11 cellular contexts compared by ENCODE assay signal in the genomic region with DNA sequence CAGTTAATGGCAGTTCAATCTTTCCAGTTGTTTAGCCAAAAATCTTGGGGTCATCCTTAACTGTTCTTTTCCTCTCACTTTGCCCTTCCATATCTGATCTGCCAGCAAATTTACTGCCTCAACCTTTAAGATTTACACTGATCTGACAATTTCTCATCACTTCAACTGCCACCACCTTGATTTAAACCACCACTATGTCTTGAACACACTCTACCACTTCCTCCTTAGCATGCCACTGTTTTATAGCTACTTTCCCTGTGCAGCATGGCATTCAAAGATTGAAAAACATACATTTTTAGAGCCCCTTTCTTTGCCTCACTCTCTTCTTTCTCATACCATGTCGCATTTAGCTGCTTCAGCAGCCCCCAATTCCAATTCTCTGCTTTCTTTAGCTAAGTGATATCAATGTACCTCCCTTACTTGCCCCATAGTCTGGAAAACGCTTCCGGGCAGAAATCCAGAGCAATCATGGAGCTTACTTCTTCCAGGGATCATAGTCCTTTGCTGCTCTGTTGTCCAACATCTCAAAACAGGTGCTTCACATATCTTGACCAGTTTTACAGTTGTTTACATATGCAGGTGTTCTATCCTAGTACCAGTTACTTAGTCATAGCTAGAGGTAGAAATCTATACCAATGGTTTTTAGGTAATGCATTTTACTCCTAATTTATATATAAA. TPM values are rescaled to one million over a fixed set of nuclear protein-coding genes. Genes with fewer than 3 reads are reported as not detected.
A peak's percentile ranks its signal among the peaks of the same experiment; 100 is the strongest.
DNase-seq lines count a peak whose midpoint lies in the region; ATAC-seq and TF ChIP-seq lines count a peak whose summit lies in the region.
"Had no signal": no experiment of that assay in that cellular context is flagged by ENCODE, and none has a peak within 500 bp of the region (broad histone marks: within the 10 kb centered on the region; RNA-seq: fewer than 3 reads in every experiment).

No MANE protein-coding gene starts in this region.

- ATAC-seq in HG02759 (IDR thresholded peaks at IDR 0.05; ENCODE audit: unreplicated experiment) = peak; percentile 27
- no peak for ATAC-seq in stimulated activated memory B cell treated with anti-CD40 and anti-IgM and Interleukin-4, amounts not matched to agents 10 μg/mL and 1 μg/mL and 100 μg/mL, for 72 hours
- ATAC-seq: WTC11 had no signal

- no peak overlapping the region for H3K27ac ChIP-seq in coronary artery
- H3K27ac ChIP-seq: upper lobe of left lung had no signal

- POLR2A ChIA-PET in activated CD4-positive, alpha-beta T cell treated with anti-CD3 and anti-CD28 coated beads, Interleukin-2, amount 10 ng/mL, durations not matched to agents 7 days and 5 days (lab: Charles Lee) = interaction anchor here (0.8 to 1.2 kb wide), 2 partner anchors 12 to 46 kb away, joined by 3 to 12 read pairs; no protein-coding TSS in a partner anchor

- no peaks in the 10 kb centered on the region for H3K27me3 Mint-ChIP-seq in activated CD4-positive, alpha-beta T cell treated with anti-CD3 and anti-CD28 coated beads, Interleukin-2, amount 10 ng/mL, durations not matched to agents 7 days and 5 days
- H3K27me3 Mint-ChIP-seq in T-helper 1 cell treated with Interleukin-12 subunit alpha and Interleukin-12 subunit beta and Interleukin-4 antibody, amounts not matched to agents 30 μg/mL and 1 μg/mL, for 36 hours (ENCODE audit: low read depth) = no peaks in the 10 kb centered on the region
- H3K27me3 Mint-ChIP-seq in stimulated activated memory B cell treated with anti-CD40 and anti-IgM and Interleukin-4, amounts not matched to agents 10 μg/mL and 1 μg/mL and 100 μg/mL, for 72 hours = no peaks in the 10 kb centered on the region

- H3K4me1 Mint-ChIP-seq in activated CD4-positive, alpha-beta T cell treated with anti-CD3 and anti-CD28 coated beads, Interleukin-2, amount 10 ng/mL, durations not matched to agents 7 days and 5 days = peaks cover 63% of the 10 kb centered on the region
- H3K4me1 Mint-ChIP-seq in T-helper 1 cell treated with Interleukin-12 subunit alpha and Interleukin-12 subunit beta and Interleukin-4 antibody, amounts not matched to agents 30 μg/mL and 1 μg/mL, for 36 hours (ENCODE audit: low read depth) = peaks cover 44% of the 10 kb centered on the region
- peaks cover 13% of the 10 kb centered on the region for H3K4me1 Mint-ChIP-seq in stimulated activated memory B cell treated with anti-CD40 and anti-IgM and Interleukin-4, amounts not matched to agents 10 μg/mL and 1 μg/mL and 100 μg/mL, for 72 hours

- peak overlapping the region; percentile 56 for H3K4me3 Mint-ChIP-seq in activated CD4-positive, alpha-beta T cell treated with anti-CD3 and anti-CD28 coated beads, Interleukin-2, amount 10 ng/mL, durations not matched to agents 7 days and 5 days
- H3K4me3 Mint-ChIP-seq in T-helper 1 cell treated with Interleukin-12 subunit alpha and Interleukin-12 subunit beta and Interleukin-4 antibody, amounts not matched to agents 30 μg/mL and 1 μg/mL, for 36 hours = peak overlapping the region; percentile 80
- no peak overlapping the region for H3K4me3 Mint-ChIP-seq in stimulated activated memory B cell treated with anti-CD40 and anti-IgM and Interleukin-4, amounts not matched to agents 10 μg/mL and 1 μg/mL and 100 μg/mL, for 72 hours
- H3K4me3 Mint-ChIP-seq: WTC11 had no signal

- CTCF ChIA-PET in activated CD4-positive, alpha-beta T cell treated with anti-CD3 and anti-CD28 coated beads, Interleukin-2, amount 10 ng/mL, durations not matched to agents 7 days and 5 days (lab: Charles Lee) = interaction anchor here (1.0 to 1.2 kb wide), 3 partner anchors 12 to 16 kb away, joined by 3 to 7 read pairs (median 4); no protein-coding TSS in a partner anchor

- H3K27ac Mint-ChIP-seq in activated CD4-positive, alpha-beta T cell treated with anti-CD3 and anti-CD28 coated beads, Interleukin-2, amount 10 ng/mL, durations not matched to agents 7 days and 5 days = peak overlapping the region; percentile 97
- peak overlapping the region; percentile 97 for H3K27ac Mint-ChIP-seq in T-helper 1 cell treated with Interleukin-12 subunit alpha and Interleukin-12 subunit beta and Interleukin-4 antibody, amounts not matched to agents 30 μg/mL and 1 μg/mL, for 36 hours
- H3K27ac Mint-ChIP-seq in stimulated activated memory B cell treated with anti-CD40 and anti-IgM and Interleukin-4, amounts not matched to agents 10 μg/mL and 1 μg/mL and 100 μg/mL, for 72 hours = peak overlapping the region; percentile 9
- H3K27ac Mint-ChIP-seq: WTC11 had no signal

- H3K4me3 ChIP-seq in coronary artery = no peak overlapping the region
- H3K4me3 ChIP-seq: upper lobe of left lung had no signal

- DNase-seq in activated CD4-positive, alpha-beta T cell treated with anti-CD3 and anti-CD28 coated beads, Interleukin-2, amount 10 ng/mL, durations not matched to agents 7 days and 5 days = peak; percentile 36
- DNase-seq in activated CD4-positive, alpha-beta T cell treated with anti-CD3 and anti-CD28 coated beads, Interleukin-2, amount 50 U/mL, for 48 hours = no peak
- DNase-seq in coronary artery (ENCODE audit: low spot score) (no peak), HCEC 1CT (no peak), EL (no peak)
- DNase-seq: nucleus accumbens, upper lobe of left lung had no signal

- peaks cover 83% of the 10 kb centered on the region for H3K36me3 Mint-ChIP-seq in activated CD4-positive, alpha-beta T cell treated with anti-CD3 and anti-CD28 coated beads, Interleukin-2, amount 10 ng/mL, durations not matched to agents 7 days and 5 days (ENCODE audit: low read depth)
- peaks cover 72% of the 10 kb centered on the region for H3K36me3 Mint-ChIP-seq in T-helper 1 cell treated with Interleukin-12 subunit alpha and Interleukin-12 subunit beta and Interleukin-4 antibody, amounts not matched to agents 30 μg/mL and 1 μg/mL, for 36 hours (ENCODE audit: low read depth)
- H3K36me3 Mint-ChIP-seq in stimulated activated memory B cell treated with anti-CD40 and anti-IgM and Interleukin-4, amounts not matched to agents 10 μg/mL and 1 μg/mL and 100 μg/mL, for 72 hours = peaks cover 18% of the 10 kb centered on the region

- TF ChIP-seq CTCF in coronary artery (IDR thresholded peaks at IDR 0.05) = no peak

- peaks cover 28% of the 10 kb centered on the region for H3K9me3 Mint-ChIP-seq in activated CD4-positive, alpha-beta T cell treated with anti-CD3 and anti-CD28 coated beads, Interleukin-2, amount 10 ng/mL, durations not matched to agents 7 days and 5 days
- H3K9me3 Mint-ChIP-seq in T-helper 1 cell treated with Interleukin-12 subunit alpha and Interleukin-12 subunit beta and Interleukin-4 antibody, amounts not matched to agents 30 μg/mL and 1 μg/mL, for 36 hours = peaks cover 20% of the 10 kb centered on the region
- peaks cover 2% of the 10 kb centered on the region for H3K9me3 Mint-ChIP-seq in stimulated activated memory B cell treated with anti-CD40 and anti-IgM and Interleukin-4, amounts not matched to agents 10 μg/mL and 1 μg/mL and 100 μg/mL, for 72 hours

RNA-seq across cellular contexts. Expression of a gene that starts 10.9 kb away (rescaled TPM):
- total RNA-seq in activated CD4-positive, alpha-beta T cell treated with anti-CD3 and anti-CD28 coated beads, Interleukin-2, amount 10 ng/mL, durations not matched to agents 7 days and 5 days = 10 to 100 TPM; 39.0 to 42.0 TPM

Comparison
In these comparisons a context has a peak if more than half of its experiments do, and no peak if none do; other contexts are left out.
1. H3K27ac Mint-ChIP-seq: peak in every context shown above with its lines; median percentile 97 in activated CD4-positive, alpha-beta T cell treated with anti-CD3 and anti-CD28 coated beads, Interleukin-2, amount 10 ng/mL, durations not matched to agents 7 days and 5 days; 97 in T-helper 1 cell treated with Interleukin-12 subunit alpha and Interleukin-12 subunit beta and Interleukin-4 antibody, amounts not matched to agents 30 μg/mL and 1 μg/mL, for 36 hours; 9 in stimulated activated memory B cell treated with anti-CD40 and anti-IgM and Interleukin-4, amounts not matched to agents 10 μg/mL and 1 μg/mL and 100 μg/mL, for 72 hours.